ENCODE assay signal across 9 cellular contexts in the genomic region with DNA sequence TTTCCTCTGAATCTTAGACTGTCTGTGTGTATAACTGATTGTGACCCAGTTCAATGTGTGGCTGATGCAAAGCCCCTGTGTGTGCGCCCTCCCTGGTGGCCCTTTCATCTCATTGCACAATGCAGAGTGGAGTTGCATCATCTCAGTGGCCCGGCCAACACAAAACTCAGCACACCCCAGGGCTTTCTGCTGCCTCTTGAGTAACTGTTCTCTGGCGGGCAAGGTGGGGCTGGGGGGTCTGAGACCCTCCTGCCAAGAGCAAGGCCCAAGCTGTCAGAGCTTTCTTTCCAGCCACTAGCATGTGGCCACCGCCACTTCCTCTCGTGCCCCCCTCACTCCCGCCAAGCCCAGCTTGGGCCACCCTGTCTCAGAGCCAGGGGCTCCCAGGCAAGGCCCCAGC.
DNase-seq lines count a peak whose midpoint lies in the region; ATAC-seq and TF ChIP-seq lines count a peak whose summit lies in the region.
"Had no signal": no experiment of that assay in that cellular context is flagged by ENCODE, and none has a peak within 500 bp of the region (broad histone marks: within the 10 kb centered on the region; RNA-seq: fewer than 3 reads in every experiment).

No MANE protein-coding gene starts in this region.

- BruUV-seq in Calu3 (replicated peaks; lab: Mats Ljungman, UMichigan), result no TSS peak

- H3K27ac ChIP-seq in ectodermal cell (ENCODE audit: insufficient read depth, low read depth, low read length, poor library complexity, severe bottlenecking), result peak overlapping the region; percentile 58

- no peaks in the 10 kb centered on the region for H3K27me3 ChIP-seq in ectodermal cell (ENCODE audit: control insufficient read depth, insufficient read depth, low read length, poor library complexity, severe bottlenecking)

- H3K9me3 ChIP-seq in ectodermal cell (ENCODE audit: control insufficient read depth, low read length), result no peaks in the 10 kb centered on the region

- WGBS in ectodermal cell, 2 experiments, result 67 to 72% methylated on average over 6 of the region's 6 CpGs

- ATAC-seq in HG03097 (IDR thresholded peaks at IDR 0.05; ENCODE audit: low FRiP score, unreplicated experiment), result no peak

- intact Hi-C loops in Calu3 (cut with micrococcal nuclease; ENCODE audit: unreplicated experiment), result no loop called here

- H3K4me3 Mint-ChIP-seq in Calu3 (ENCODE audit: low read depth, unreplicated experiment), result no peak overlapping the region
- no peak overlapping the region for H3K4me3 Mint-ChIP-seq in neural crest cell

- H3K4me3 ChIP-seq in ectodermal cell (ENCODE audit: insufficient read depth, low read depth, low read length), result no peak overlapping the region

- peak overlapping the region; percentile 51 for H3K27ac Mint-ChIP-seq in Calu3 (ENCODE audit: unreplicated experiment)
- H3K27ac Mint-ChIP-seq in neural crest cell (ENCODE audit: unreplicated experiment), result peak overlapping the region; percentile 94

- TF ChIP-seq CTCF in Calu3 (IDR thresholded peaks at IDR 0.05; ENCODE audit: unreplicated experiment) (no peak), neural crest cell (conservative IDR thresholded peaks at IDR 0.05) (no peak)

- H3K36me3 ChIP-seq in ectodermal cell (ENCODE audit: control insufficient read depth, insufficient read depth, low read length), result no peaks in the 10 kb centered on the region

- DNase-seq in Calu3 (peak; percentile 45), MV-4-11 (lab: John Stamatoyannopoulos, UW) (peak; percentile 90), neural crest cell (ENCODE audit: low read depth, low spot score) (peak; percentile 30), NCI-H2081 (lab: John Stamatoyannopoulos, UW) (no peak), DMS153 (lab: John Stamatoyannopoulos, UW) (no peak)
- DNase-seq in activated T-cell treated with anti-CD3 and anti-CD28 coated beads, Interleukin-2, amount 50 U/mL, for 48 hours, result no peak
- DNase-seq: effector memory CD4-positive, alpha-beta T cell had no signal

- H3K27me3 Mint-ChIP-seq in Calu3 (ENCODE audit: unreplicated experiment) (peaks cover 14% of the 10 kb centered on the region), neural crest cell (ENCODE audit: low read depth) (no peaks in the 10 kb centered on the region)

- H3K36me3 Mint-ChIP-seq in Calu3 (ENCODE audit: insufficient read depth, unreplicated experiment), result no peaks in the 10 kb centered on the region
- no peaks in the 10 kb centered on the region for H3K36me3 Mint-ChIP-seq in neural crest cell (ENCODE audit: low read depth)

- H3K9me3 Mint-ChIP-seq in Calu3 (ENCODE audit: low read depth, unreplicated experiment), result peaks cover 5% of the 10 kb centered on the region
- H3K9me3 Mint-ChIP-seq in neural crest cell, result no peaks in the 10 kb centered on the region

- CTCF ChIA-PET in Calu3 (lab: Charles Lee), result no interaction called here

- no peaks in the 10 kb centered on the region for H3K4me1 ChIP-seq in ectodermal cell (ENCODE audit: control insufficient read depth, insufficient read depth, low read length)

- H3K4me1 Mint-ChIP-seq in Calu3 (ENCODE audit: low read depth, unreplicated experiment) (peaks cover 12% of the 10 kb centered on the region), neural crest cell (peaks cover 19% of the 10 kb centered on the region)

Comparison
In these comparisons a context has a peak if more than half of its experiments do, and no peak if none do; other contexts are left out.
1. DNase-seq: peak in Calu3 (single experiment), MV-4-11 (single experiment) and neural crest cell (single experiment); none in NCI-H2081 (0 of 2), DMS153 (single experiment) and activated T-cell treated with anti-CD3 and anti-CD28 coated beads, Interleukin-2, amount 50 U/mL, for 48 hours (0 of 2).